In genomic region chr2:190765386-190766173, GRCh38 we compare ENCODE assay signal across 12 cellular contexts.
DNase-seq lines count a peak whose midpoint lies in the region; ATAC-seq, FAIRE-seq and TF ChIP-seq lines count a peak whose summit lies in the region.
"Had no signal": no experiment of that assay in that cellular context is flagged by ENCODE, and none has a peak within 500 bp of the region (broad histone marks: within the 10 kb centered on the region; RNA-seq: fewer than 3 reads in every experiment).

No MANE protein-coding gene starts in this region.

- H3K4me2 ChIP-seq in K562 (ENCODE audit: insufficient read depth, low read length): no peak overlapping the region

- no peaks in the 10 kb centered on the region for H3K36me3 ChIP-seq in K562 (ENCODE audit: control insufficient read depth, insufficient read depth, low read length)

- no peaks in the 10 kb centered on the region for H3K36me3 Mint-ChIP-seq in progenitor cell of endocrine pancreas (ENCODE audit: insufficient read depth)

- FAIRE-seq in K562 (lab: Jason Lieb, UNC): peak; percentile 59

- no peaks in the 10 kb centered on the region for H3K27me3 Mint-ChIP-seq in progenitor cell of endocrine pancreas

- no TSS peak for BruUV-seq in K562 (replicated peaks; lab: Mats Ljungman, UMichigan)

- no peak overlapping the region for H3K27ac Mint-ChIP-seq in progenitor cell of endocrine pancreas

- H3K4me1 ChIP-seq in K562 (replicated peaks in 1 of 2; ENCODE audit: control insufficient read depth in 2 of 2, insufficient read depth in 2 of 2, low read length in 2 of 2): peaks cover 0 to 17% of the 10 kb centered on the region in 2 experiments; a peak in 2 of 5 replicates
- H3K4me1 ChIP-seq: body of pancreas had no signal

- peak; percentile 25; the same call in 2 of the 3 replicates for ATAC-seq in K562
- ATAC-seq in GM18867 (IDR thresholded peaks at IDR 0.05; ENCODE audit: unreplicated experiment): no peak
- ATAC-seq in HG03095 (IDR thresholded peaks at IDR 0.05; ENCODE audit: unreplicated experiment): no peak
- ATAC-seq in HG03442 (IDR thresholded peaks at IDR 0.05; ENCODE audit: unreplicated experiment): no peak
- ATAC-seq: body of pancreas had no signal

- H4K20me1 ChIP-seq in K562 (replicated peaks; ENCODE audit: control insufficient read depth, insufficient read depth, low read length): no peaks in the 10 kb centered on the region

- no peaks in the 10 kb centered on the region for H3K9me3 Mint-ChIP-seq in progenitor cell of endocrine pancreas (ENCODE audit: low read depth)

- intact Hi-C loops in K562 (cut with micrococcal nuclease): loop anchor here (5.0 kb wide), 1 partner anchor 63 kb away; no protein-coding TSS in a partner anchor

- in situ Hi-C loops in K562 (cut with MboI): no loop called here

- H3K27me3 ChIP-seq in K562 (ENCODE audit: control insufficient read depth in 2 of 2, insufficient read depth in 2 of 2, low read length in 2 of 2): no peaks in the 10 kb centered on the region
- H3K27me3 ChIP-seq: body of pancreas had no signal

- no peaks in the 10 kb centered on the region for H3K9me1 ChIP-seq in K562 (ENCODE audit: control insufficient read depth, insufficient read depth, low read length)

- H3K9me3 ChIP-seq in K562 (replicated peaks; ENCODE audit: control insufficient read depth, insufficient read depth, low read depth, low read length): no peaks in the 10 kb centered on the region
- H3K9me3 ChIP-seq: body of pancreas had no signal

- no peak for TF ChIP-seq RAD21 in K562 (CRISPR knock-in tag; conservative IDR thresholded peaks at IDR 0.05 in 1 of 2, IDR thresholded peaks at IDR 0.05 in 1 of 2)

- peaks cover 23% of the 10 kb centered on the region for H3K4me1 Mint-ChIP-seq in progenitor cell of endocrine pancreas (ENCODE audit: low read depth)

- 47% methylated on average over 7 of the region's 7 CpGs for WGBS in K562 (ENCODE audit: insufficient coverage, low coverage, missing lambda C conversion rate)

- POLR2A ChIA-PET in K562 (lab: Yijun Ruan, JAX): interaction anchor here (0.6 kb wide), 1 partner anchor 442 kb away, joined by 3 read pairs; no protein-coding TSS in a partner anchor

- TF ChIP-seq POLR2A in K562 (conservative IDR thresholded peaks at IDR 0.05): no peak

- DNase-seq in AG09309 (ENCODE audit: low read depth): peak; percentile 76
- peak; percentile 90 for DNase-seq in HCEC 1CT
- peak in 1 of 4 experiments; percentile 36 for DNase-seq in K562 (ENCODE audit: extremely low read depth in 1 of 4, low spot score in 3 of 4)
- DNase-seq in kidney glomerular epithelial cell (lab: John Stamatoyannopoulos, UW): peak; percentile 81
- no peak for DNase-seq in progenitor cell of endocrine pancreas (ENCODE audit: low spot score, unreplicated experiment)
- DNase-seq: body of pancreas, MM.1S, NCI-H510A, SW 1271 had no signal

- CTCF ChIA-PET in K562 (lab: Yijun Ruan, JAX; ENCODE audit: low intra/inter-chr PET ratio): no interaction called here

- no peaks in the 10 kb centered on the region for H3K79me2 ChIP-seq in K562 (ENCODE audit: control insufficient read depth, insufficient read depth, low read length)

- H2AFZ ChIP-seq in K562 (ENCODE audit: low read depth, low read length): peak overlapping the region; percentile 26; the same call in 1 of the 2 replicates

- no peak overlapping the region for H3K9ac ChIP-seq in K562 (ENCODE audit: insufficient read depth in 1 of 2, low read depth in 2 of 2, low read length in 2 of 2)

- TF ChIP-seq EP300 in K562 (IDR thresholded peaks at IDR 0.05; ENCODE audit: low read length): no peak

- no peak overlapping the region for H3K4me3 Mint-ChIP-seq in progenitor cell of endocrine pancreas (ENCODE audit: low read depth)

- no peak for TF ChIP-seq CTCF in AG09309 (IDR thresholded peaks at IDR 0.05; ENCODE audit: control insufficient read depth, insufficient read depth, low read depth, low read length, missing control alignments)
- TF ChIP-seq CTCF in K562 (IDR thresholded peaks at IDR 0.05 in 2 of 3, conservative IDR thresholded peaks at IDR 0.05 in 1 of 3; ENCODE audit: insufficient read depth in 2 of 3, low read depth in 1 of 3, low read length in 3 of 3): no peak
- TF ChIP-seq CTCF in progenitor cell of endocrine pancreas (IDR thresholded peaks at IDR 0.05; ENCODE audit: unreplicated experiment): no peak

- H3K4me3 ChIP-seq in AG09309 (ENCODE audit: control insufficient read depth, low read depth, low read length) (no peak overlapping the region), K562 (no peak overlapping the region)
- H3K4me3 ChIP-seq: body of pancreas had no signal

- no peak overlapping the region for H3K27ac ChIP-seq in K562 (ENCODE audit: extremely low read depth, low read depth, low read length)
- H3K27ac ChIP-seq: body of pancreas had no signal

TF ChIP-seq in K562, 482 proteins besides CTCF, POLR2A, EP300 and RAD21 (continues in another document):
- TF ChIP-seq EHMT2 (IDR thresholded peaks at IDR 0.05) (0 out of 2 replicates have a peak, but pooled peaks have one; percentile 28), MEIS2 (IDR thresholded peaks at IDR 0.05; ENCODE audit: partially characterized antibody) (peak; percentile 33), CTBP1 (IDR thresholded peaks at IDR 0.05; ENCODE audit: borderline replicate concordance) (peak; percentile 30; the same call in 1 of the 2 replicates), MEF2D (tag; conservative IDR thresholded peaks at IDR 0.05; ENCODE audit: low read depth) (no peak), MYNN (IDR thresholded peaks at IDR 0.05) (peak; percentile 97), MYNN (CRISPR knock-in tag; IDR thresholded peaks at IDR 0.05) (no peak), ZNF174 (CRISPR knock-in tag; IDR thresholded peaks at IDR 0.05) (no peak), FOSL1 (tag; conservative IDR thresholded peaks at IDR 0.05) (peak; percentile 48), NFE2 (IDR thresholded peaks at IDR 0.05; ENCODE audit: low read depth) (no peak)
